In the genomic region with DNA sequence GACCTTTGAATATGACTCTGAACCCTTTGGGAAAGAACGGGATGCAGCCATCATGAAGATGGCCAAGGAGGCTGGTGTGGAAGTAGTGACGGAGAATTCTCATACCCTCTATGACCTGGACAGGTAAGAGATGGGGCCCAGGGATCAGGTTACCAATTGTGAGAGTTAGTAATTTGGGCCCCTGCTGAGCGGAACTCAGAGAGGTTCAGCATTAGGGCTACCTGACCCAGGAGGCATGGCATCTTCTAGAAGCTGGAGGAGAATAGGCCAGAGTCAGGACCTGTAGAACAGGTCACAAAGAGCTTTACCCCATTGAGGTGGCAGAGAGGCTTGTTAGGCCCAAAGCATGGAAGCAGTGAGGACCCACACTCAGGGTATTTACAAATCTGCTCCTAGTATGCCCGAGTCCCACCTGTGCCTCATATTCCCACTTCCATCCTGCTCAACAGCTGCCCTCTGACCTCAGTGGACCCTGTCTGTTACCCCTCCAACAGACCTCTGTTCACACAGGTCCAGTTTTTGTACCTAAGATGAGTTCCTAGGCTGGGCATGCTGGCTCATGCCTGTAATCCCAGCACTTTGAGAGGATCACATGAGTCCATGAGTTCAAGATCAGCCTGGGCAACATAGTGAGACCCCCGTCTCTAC, we compare ENCODE assay signal across 11 cellular contexts. TPM values are rescaled to one million over a fixed set of nuclear protein-coding genes. Genes with fewer than 3 reads are reported as not detected.
A peak's percentile ranks its signal among the peaks of the same experiment; 100 is the strongest.
DNase-seq lines count a peak whose midpoint lies in the region; ATAC-seq and TF ChIP-seq lines count a peak whose summit lies in the region.
"Had no signal": no experiment of that assay in that cellular context is flagged by ENCODE, and none has a peak within 500 bp of the region (broad histone marks: within the 10 kb centered on the region; RNA-seq: fewer than 3 reads in every experiment).

No MANE protein-coding gene starts in this region.

- H2AFZ ChIP-seq in SK-N-SH (ENCODE audit: low read depth) (no peak overlapping the region), parathyroid adenoma (no peak overlapping the region)

- intact Hi-C loops in esophagus squamous epithelium (cut with DNase I), result no loop called here

- no peak for ATAC-seq in SK-N-SH treated with all-trans-retinoic acid at 6 μM for 48 hours
- ATAC-seq in stimulated activated naive CD8-positive, alpha-beta T cell treated with anti-CD3 and anti-CD28 coated beads, Interleukin-15, Interleukin-2, amounts not matched to agents 100 U/mL and 50 U/mL, for 24 hours, result no peak
- ATAC-seq: HCT116 had no signal

- H3K36me3 Mint-ChIP-seq in type B pancreatic cell, result peaks cover 11% of the 10 kb centered on the region

- TF ChIP-seq CTCF in SK-N-SH (IDR thresholded peaks at IDR 0.05) (no peak), esophagus squamous epithelium (IDR thresholded peaks at IDR 0.05) (no peak), parathyroid adenoma (IDR thresholded peaks at IDR 0.05) (no peak), type B pancreatic cell (conservative IDR thresholded peaks at IDR 0.05) (no peak), foreskin fibroblast (IDR thresholded peaks at IDR 0.05; ENCODE audit: low read depth, low read length) (no peak)

- H3K79me2 ChIP-seq in SK-N-SH (ENCODE audit: insufficient read depth), result peaks cover 13% of the 10 kb centered on the region; the same call in 1 of the 2 replicates
- peaks cover 2% of the 10 kb centered on the region for H3K79me2 ChIP-seq in parathyroid adenoma

- TF ChIP-seq EP300 in SK-N-SH (IDR thresholded peaks at IDR 0.05; ENCODE audit: borderline replicate concordance in 1 of 2, low read depth in 1 of 2, low read length in 1 of 2), result no peak

- H3K36me3 ChIP-seq in SK-N-SH (replicated peaks in 1 of 2; ENCODE audit: control insufficient read depth in 1 of 2, insufficient read depth in 2 of 2, low read length in 1 of 2) (peaks cover 34 to 35% of the 10 kb centered on the region in 2 experiments), esophagus squamous epithelium (peaks cover 4 to 82% (median 26%) of the 10 kb centered on the region in 3 donors), parathyroid adenoma (ENCODE audit: control insufficient read depth, insufficient read depth, low read length) (no peaks in the 10 kb centered on the region)

- peak overlapping the region; percentile 87 to 95 for H3K27ac ChIP-seq in SK-N-SH (ENCODE audit: low read depth in 2 of 2, low read length in 1 of 2)
- H3K27ac ChIP-seq in esophagus squamous epithelium, result peak overlapping the region; percentile 63 to 77 (median 74)
- peak overlapping the region; percentile 79 for H3K27ac ChIP-seq in parathyroid adenoma

- H3K27me3 Mint-ChIP-seq in type B pancreatic cell, result no peaks in the 10 kb centered on the region
- H3K27me3 Mint-ChIP-seq: memory B cell had no signal

- H3K4me1 ChIP-seq in SK-N-SH (ENCODE audit: control insufficient read depth in 1 of 2, insufficient read depth in 2 of 2, low read depth in 1 of 2, low read length in 1 of 2) (peaks cover 36 to 52% of the 10 kb centered on the region in 2 experiments), esophagus squamous epithelium (peaks cover 23 to 61% (median 44%) of the 10 kb centered on the region in 3 donors), parathyroid adenoma (peaks cover 19% of the 10 kb centered on the region)

- DNase-seq in SK-N-SH, result no peak
- DNase-seq in esophagus squamous epithelium (lab: John Stamatoyannopoulos, UW), result no peak
- no peak for DNase-seq in type B pancreatic cell (ENCODE audit: extremely low spot score, unreplicated experiment)
- DNase-seq in foreskin fibroblast, result no peak
- DNase-seq in activated naive CD4-positive, alpha-beta T cell (lab: John Stamatoyannopoulos, UW), result no peak
- no peak for DNase-seq in stimulated activated naive CD8-positive, alpha-beta T cell treated with anti-CD3 and anti-CD28 coated beads, Interleukin-15, Interleukin-2, amounts not matched to agents 100 U/mL and 50 U/mL, for 24 hours
- DNase-seq: activated effector memory CD4-positive, alpha-beta T cell treated with anti-CD3 and anti-CD28 coated beads, Interleukin-2, amount 50 U/mL, for 16 hours had no signal

- 88% methylated on average over 5 of the region's 5 CpGs for WGBS in SK-N-SH (ENCODE audit: low lambda C conversion rate)
- WGBS in esophagus squamous epithelium, 2 donors, result 78 to 82% methylated on average over 5 of the region's 5 CpGs

- H3K4me2 ChIP-seq in SK-N-SH (peak overlapping the region; percentile 60; the same call in 1 of the 2 replicates), parathyroid adenoma (ENCODE audit: low read length) (peak overlapping the region; percentile 28)

- CTCF ChIA-PET in SK-N-SH (lab: Yijun Ruan, JAX), result interaction anchor here (0.6 to 8.1 kb wide), 7 partner anchors 11 to 106 kb away, joined by 3 to 118 read pairs (median 3); a partner anchor contains a TSS

- no peaks in the 10 kb centered on the region for H3K9me3 Mint-ChIP-seq in type B pancreatic cell
- H3K9me3 Mint-ChIP-seq: memory B cell had no signal

- peak overlapping the region; percentile 15 for H3K27ac Mint-ChIP-seq in type B pancreatic cell
- H3K27ac Mint-ChIP-seq: memory B cell had no signal

- no peaks in the 10 kb centered on the region for H3K9me2 ChIP-seq in SK-N-SH

- TF ChIP-seq POLR2A in esophagus squamous epithelium (IDR thresholded peaks at IDR 0.05), result no peak

- H3K9me3 ChIP-seq in SK-N-SH, result no peaks in the 10 kb centered on the region
- no peaks in the 10 kb centered on the region for H3K9me3 ChIP-seq in esophagus squamous epithelium
- H3K9me3 ChIP-seq in parathyroid adenoma (ENCODE audit: control insufficient read depth, low read length), result no peaks in the 10 kb centered on the region

- H3K4me1 Mint-ChIP-seq in type B pancreatic cell (ENCODE audit: unreplicated experiment), result peaks cover 19% of the 10 kb centered on the region

- peaks cover 15% of the 10 kb centered on the region for H3F3A ChIP-seq in SK-N-SH (replicated peaks; ENCODE audit: insufficient read depth)

- H3K9ac ChIP-seq in SK-N-SH (peak overlapping the region; percentile 15; the same call in 1 of the 2 replicates), parathyroid adenoma (no peak overlapping the region)

- POLR2A ChIA-PET in SK-N-SH (lab: Yijun Ruan, JAX), result interaction anchor here (1.1 to 1.2 kb wide), 2 partner anchors 12 to 59 kb away, joined by 5 to 6 read pairs; a partner anchor contains a TSS

- no peak for TF ChIP-seq RAD21 in SK-N-SH (IDR thresholded peaks at IDR 0.05; ENCODE audit: low read length)

- H3K4me3 ChIP-seq in SK-N-SH (ENCODE audit: low read depth in 2 of 2, low read length in 1 of 2) (no peak overlapping the region), esophagus squamous epithelium (no peak overlapping the region), parathyroid adenoma (ENCODE audit: low read depth, low read length) (no peak overlapping the region), foreskin fibroblast (ENCODE audit: low read depth in 1 of 2, low read length in 2 of 2) (no peak overlapping the region)

- H3K27me3 ChIP-seq in SK-N-SH (ENCODE audit: insufficient read depth) (no peaks in the 10 kb centered on the region), esophagus squamous epithelium (no peaks in the 10 kb centered on the region), parathyroid adenoma (ENCODE audit: control insufficient read depth, insufficient read depth, low read length) (no peaks in the 10 kb centered on the region)

- H4K20me1 ChIP-seq in SK-N-SH (ENCODE audit: insufficient read depth), result 0 out of 2 replicates have a peak, but pooled peaks cover 11% of the 10 kb centered on the region

- H3K4me3 Mint-ChIP-seq in type B pancreatic cell, result no peak overlapping the region
- H3K4me3 Mint-ChIP-seq: memory B cell had no signal

TF ChIP-seq in SK-N-SH, 30 proteins besides CTCF, POLR2A, EP300 and RAD21 (continues in another document):
- TF ChIP-seq YY1 (IDR thresholded peaks at IDR 0.05; ENCODE audit: low read depth) (no peak), GABPA (IDR thresholded peaks at IDR 0.05; ENCODE audit: low read depth) (no peak), TAF1 (IDR thresholded peaks at IDR 0.05; ENCODE audit: borderline replicate concordance, low read depth, low read length) (no peak), MEF2A (IDR thresholded peaks at IDR 0.05; ENCODE audit: borderline replicate concordance, low read depth) (no peak)

TF ChIP-seq in SK-N-SH treated with all-trans-retinoic acid at 6 μM for 48 hours, 23 proteins besides CTCF, POLR2A, EP300 and RAD21 (continues in another document):
- TF ChIP-seq RARB (CRISPR knock-in tag; IDR thresholded peaks at IDR 0.05), result no peak
- no peak for TF ChIP-seq SNAI2 (CRISPR knock-in tag; IDR thresholded peaks at IDR 0.05)
- TF ChIP-seq TCF4 (CRISPR knock-in tag; IDR thresholded peaks at IDR 0.05; ENCODE audit: borderline replicate concordance), result no peak
- no peak for TF ChIP-seq BACH2 (CRISPR knock-in tag; IDR thresholded peaks at IDR 0.05; ENCODE audit: borderline replicate concordance)
- no peak for TF ChIP-seq GLIS3 (CRISPR knock-in tag; IDR thresholded peaks at IDR 0.05)

RNA-seq across cellular contexts. Expression of a gene that starts 11.6 kb away (rescaled TPM):
- 6.7 and 9.1 TPM in 2 replicates for polyA plus RNA-seq in SK-N-SH (2012; rRNA removed)
- 2.8 and 3.7 TPM in 2 replicates for polyA plus RNA-seq in SK-N-SH (2012; cell fraction: cytosol; rRNA removed)
- polyA plus RNA-seq in SK-N-SH (2012; cell fraction: nucleus; rRNA removed), result 28.1 and 30.4 TPM in 2 replicates
- total RNA-seq in esophagus squamous epithelium, result 10 to 100 TPM in 3 of 4 donors, 1 to 10 TPM in 1; 5.6 to 21.0 (median 13.4) TPM
- 27.7 and 37.0 TPM in 2 replicates for total RNA-seq in type B pancreatic cell (ENCODE audit: low replicate concordance)

RNA-seq across cellular contexts. Expression of a gene that starts 26.6 kb away (rescaled TPM):
- 11.0 and 12.5 TPM in 2 replicates for polyA plus RNA-seq in SK-N-SH (2012; rRNA removed)
- 6.0 and 9.8 TPM in 2 replicates for polyA plus RNA-seq in SK-N-SH (2012; cell fraction: cytosol; rRNA removed)
- 21.1 and 22.5 TPM in 2 replicates for polyA plus RNA-seq in SK-N-SH (2012; cell fraction: nucleus; rRNA removed)
- total RNA-seq in esophagus squamous epithelium (1 to 10 TPM in 3 of 4 donors, under 1 TPM in 1; 0.57 to 4.0 (median 1.3) TPM), type B pancreatic cell (ENCODE audit: low replicate concordance) (23.7 and 24.4 TPM in 2 replicates)

RNA-seq across cellular contexts. Expression of a gene that starts 48.2 kb away (rescaled TPM):
- 0.30 and 0.49 TPM in 2 replicates for polyA plus RNA-seq in SK-N-SH (2012; rRNA removed)
- polyA plus RNA-seq in SK-N-SH (2012; cell fraction: cytosol; rRNA removed), result 0.14 TPM in 1 of 2 replicates, not detected in the other
- polyA plus RNA-seq in SK-N-SH (2012; cell fraction: nucleus; rRNA removed), result 0.89 and 1.3 TPM in 2 replicates
- total RNA-seq in esophagus squamous epithelium (1 to 10 TPM in 2 of 4 donors, under 1 TPM in 1, not detected in 1; 0.57 to 2.1 (median 1.2) TPM), type B pancreatic cell (ENCODE audit: low replicate concordance) (0.90 and 1.4 TPM in 2 replicates)

RNA-seq across cellular contexts. Expression of a gene that starts 53.9 kb away (rescaled TPM):
- 6.2 and 6.5 TPM in 2 replicates for polyA plus RNA-seq in SK-N-SH (2012; rRNA removed)
- 4.0 and 6.1 TPM in 2 replicates for polyA plus RNA-seq in SK-N-SH (2012; cell fraction: cytosol; rRNA removed)
- 5.0 and 6.0 TPM in 2 replicates for polyA plus RNA-seq in SK-N-SH (2012; cell fraction: nucleus; rRNA removed)
- total RNA-seq in esophagus squamous epithelium (10 to 100 TPM; 23.6 to 68.6 (median 28.2) TPM), type B pancreatic cell (ENCODE audit: low replicate concordance) (19.5 and 26.0 TPM in 2 replicates)

RNA-seq across cellular contexts. Expression of a gene that starts 58.8 kb away (rescaled TPM):
- 44.1 and 46.4 TPM in 2 replicates for polyA plus RNA-seq in SK-N-SH (2012; rRNA removed)
- polyA plus RNA-seq in SK-N-SH (2012; cell fraction: cytosol; rRNA removed), result 22.0 and 28.1 TPM in 2 replicates
- polyA plus RNA-seq in SK-N-SH (2012; cell fraction: nucleus; rRNA removed), result 92.8 and 94.1 TPM in 2 replicates
- 10 to 100 TPM; 18.3 to 25.5 (median 22.1) TPM for total RNA-seq in esophagus squamous epithelium
- total RNA-seq in type B pancreatic cell (ENCODE audit: low replicate concordance), result 21.7 and 26.7 TPM in 2 replicates
